ENCODE assay signal across 2 cellular contexts in genomic region chr15:96187916-96188315, GRCh38.
TF ChIP-seq lines count a peak whose summit lies in the region.

No MANE protein-coding gene starts in this region.

TF ChIP-seq in SK-N-SH, 30 proteins besides CTCF, POLR2A, EP300 and RAD21 (continued from another document):
- TF ChIP-seq ZBTB33 (IDR thresholded peaks at IDR 0.05; ENCODE audit: borderline replicate concordance, low read depth), result no peak

TF ChIP-seq in SK-N-SH treated with all-trans-retinoic acid at 6 μM for 48 hours, 23 proteins besides CTCF, POLR2A, EP300 and RAD21 (continued from another document):
- TF ChIP-seq ARNTL (CRISPR knock-in tag; IDR thresholded peaks at IDR 0.05; ENCODE audit: borderline replicate concordance, low read depth), result no peak
TF ChIP-seq in SK-N-SH treated with all-trans-retinoic acid at 6 μM for 48 hours: peak in this region for 0.
